18 cellular contexts compared by ENCODE assay signal in genomic region chr11:2672553-2673249, GRCh38.
"Had no signal": no experiment of that assay in that cellular context is flagged by ENCODE, and none has a peak within 500 bp of the region (broad histone marks: within the 10 kb centered on the region; RNA-seq: fewer than 3 reads in every experiment).

No MANE protein-coding gene starts in this region.

- H3K4me3 Mint-ChIP-seq: activated CD4-positive, alpha-beta T cell treated with anti-CD3 and anti-CD28 coated beads for 36 hours; naive thymus-derived CD4-positive, alpha-beta T cell; stimulated activated naive CD8-positive, alpha-beta T cell treated with anti-CD3 and anti-CD28 coated beads, Interleukin-15, Interleukin-2, amounts not matched to agents 100 ng/mL and 50 ng/mL, for 24 hours had no signal

- H3K4me3 ChIP-seq: gastrocnemius medialis, hepatocyte, lung, prostate gland, right lobe of liver, SJSA1 had no signal

- H3K27me3 ChIP-seq: brain microvascular endothelial cell, gastrocnemius medialis, hepatocyte, neutrophil, right lobe of liver, SJSA1 had no signal

- H3K27ac Mint-ChIP-seq: activated CD4-positive, alpha-beta T cell treated with anti-CD3 and anti-CD28 coated beads for 36 hours; naive thymus-derived CD4-positive, alpha-beta T cell; stimulated activated naive CD8-positive, alpha-beta T cell treated with anti-CD3 and anti-CD28 coated beads, Interleukin-15, Interleukin-2, amounts not matched to agents 100 ng/mL and 50 ng/mL, for 24 hours had no signal

- DNase-seq: activated CD4-positive, alpha-beta T cell treated with anti-CD3 and anti-CD28 coated beads for 36 hours; amygdala; brain microvascular endothelial cell; effector CD4-positive, alpha-beta T cell; gastrocnemius medialis; kidney glomerular epithelial cell; naive thymus-derived CD4-positive, alpha-beta T cell; stimulated activated CD4-positive, alpha-beta T cell treated with anti-CD3 and anti-CD28 coated beads, Interleukin-2, amount 100 ng/mL, for 48 hours; SW 1271; T1000 had no signal

- H3K27me3 Mint-ChIP-seq: activated CD4-positive, alpha-beta T cell treated with anti-CD3 and anti-CD28 coated beads for 36 hours; naive thymus-derived CD4-positive, alpha-beta T cell; stimulated activated naive CD8-positive, alpha-beta T cell treated with anti-CD3 and anti-CD28 coated beads, Interleukin-15, Interleukin-2, amounts not matched to agents 100 ng/mL and 50 ng/mL, for 24 hours had no signal

- H3K36me3 Mint-ChIP-seq: activated naive CD4-positive, alpha-beta T cell treated with anti-CD3 and anti-CD28 coated beads, Interleukin-2, amount 50 U/mL, for 72 hours had no signal

- ATAC-seq: activated CD4-positive, alpha-beta T cell treated with anti-CD3 and anti-CD28 coated beads for 36 hours; activated naive CD4-positive, alpha-beta T cell treated with anti-CD3 and anti-CD28 coated beads, Interleukin-2, amount 50 U/mL, for 72 hours; gastrocnemius medialis; naive thymus-derived CD4-positive, alpha-beta T cell; right lobe of liver had no signal

- H3K36me3 ChIP-seq: brain microvascular endothelial cell, gastrocnemius medialis, prostate gland had no signal

- H3K9me3 Mint-ChIP-seq: activated naive CD4-positive, alpha-beta T cell treated with anti-CD3 and anti-CD28 coated beads, Interleukin-2, amount 50 U/mL, for 72 hours; naive thymus-derived CD4-positive, alpha-beta T cell; stimulated activated naive CD8-positive, alpha-beta T cell treated with anti-CD3 and anti-CD28 coated beads, Interleukin-15, Interleukin-2, amounts not matched to agents 100 ng/mL and 50 ng/mL, for 24 hours had no signal

- H3K4me2 ChIP-seq: hepatocyte had no signal

- H3K4me1 Mint-ChIP-seq: activated CD4-positive, alpha-beta T cell treated with anti-CD3 and anti-CD28 coated beads for 36 hours had no signal

- H3K4me1 ChIP-seq: prostate gland, right lobe of liver had no signal

- H3K27ac ChIP-seq: brain microvascular endothelial cell, gastrocnemius medialis, hepatocyte, neutrophil, prostate gland, right lobe of liver, SJSA1 had no signal

- H3K9me3 ChIP-seq: gastrocnemius medialis, neutrophil, prostate gland, right lobe of liver, SJSA1 had no signal
